Comparison of ENCODE assay signal across 8 cellular contexts in genomic region chr9:63816742-63817621, GRCh38.
DNase-seq lines count a peak whose midpoint lies in the region; ATAC-seq and TF ChIP-seq lines count a peak whose summit lies in the region.

No MANE protein-coding gene starts in this region.

- peak; percentile 79 for ATAC-seq in GM19395 (IDR thresholded peaks at IDR 0.05; ENCODE audit: unreplicated experiment)
- peak; percentile 61 for ATAC-seq in HG03521 (IDR thresholded peaks at IDR 0.05; ENCODE audit: unreplicated experiment)
- peak; percentile 95 for ATAC-seq in esophagus mucosa
- peak; percentile 90 for ATAC-seq in stimulated activated memory B cell treated with anti-CD40 and anti-IgM and Interleukin-4, amounts not matched to agents 10 μg/mL and 1 μg/mL and 100 μg/mL, for 72 hours

- H3K4me1 Mint-ChIP-seq in stimulated activated memory B cell treated with anti-CD40 and anti-IgM and Interleukin-4, amounts not matched to agents 10 μg/mL and 1 μg/mL and 100 μg/mL, for 72 hours = peaks cover 14% of the 10 kb centered on the region

- DNase-seq in AG04449 (ENCODE audit: low read depth, low spot score) (no peak), myocyte (ENCODE audit: low read depth) (peak; percentile 75), GOT3 (lab: John Stamatoyannopoulos, UW) (no peak)
- DNase-seq in activated CD8-positive, alpha-beta memory T cell treated with anti-CD3 and anti-CD28 coated beads, Interleukin-2, amount 50 U/mL, for 1 hour (ENCODE audit: extremely low read depth) = peak; percentile 19

- POLR2A ChIA-PET in AG04449 (lab: Yijun Ruan, JAX) = interaction anchor here (1.8 kb wide), 2 partner anchors 1014 to 1017 kb away, joined by 8 to 28 read pairs; no protein-coding TSS in a partner anchor

- peak overlapping the region; percentile 80 for H3K4me3 Mint-ChIP-seq in stimulated activated memory B cell treated with anti-CD40 and anti-IgM and Interleukin-4, amounts not matched to agents 10 μg/mL and 1 μg/mL and 100 μg/mL, for 72 hours

- peaks cover 7% of the 10 kb centered on the region for H3K9me3 Mint-ChIP-seq in stimulated activated memory B cell treated with anti-CD40 and anti-IgM and Interleukin-4, amounts not matched to agents 10 μg/mL and 1 μg/mL and 100 μg/mL, for 72 hours

- H3K27ac Mint-ChIP-seq in stimulated activated memory B cell treated with anti-CD40 and anti-IgM and Interleukin-4, amounts not matched to agents 10 μg/mL and 1 μg/mL and 100 μg/mL, for 72 hours = peak overlapping the region; percentile 73

- no peaks in the 10 kb centered on the region for H3K27me3 Mint-ChIP-seq in stimulated activated memory B cell treated with anti-CD40 and anti-IgM and Interleukin-4, amounts not matched to agents 10 μg/mL and 1 μg/mL and 100 μg/mL, for 72 hours

- H3K4me3 ChIP-seq in AG04449 (ENCODE audit: low read depth, low read length) = peak overlapping the region; percentile 67

- CTCF ChIA-PET in AG04449 (lab: Yijun Ruan, JAX) = no interaction called here

- no peak for TF ChIP-seq CTCF in AG04449 (IDR thresholded peaks at IDR 0.05; ENCODE audit: insufficient read depth, low read length, missing control alignments)

- no peaks in the 10 kb centered on the region for H3K36me3 Mint-ChIP-seq in stimulated activated memory B cell treated with anti-CD40 and anti-IgM and Interleukin-4, amounts not matched to agents 10 μg/mL and 1 μg/mL and 100 μg/mL, for 72 hours

Comparison
In these comparisons a context has a peak if more than half of its experiments do, and no peak if none do; other contexts are left out.
1. DNase-seq: peak in activated CD8-positive, alpha-beta memory T cell treated with anti-CD3 and anti-CD28 coated beads, Interleukin-2, amount 50 U/mL, for 1 hour (single experiment) and myocyte (single experiment); none in AG04449 (single experiment) and GOT3 (single experiment).
2. Peak in every context shown above with its lines, with median percentiles within 50 percentile points of each other: ATAC-seq.